ENCODE assay signal across 9 cellular contexts in genomic region chr1:204461331-204462228, GRCh38. TPM values are rescaled to one million over a fixed set of nuclear protein-coding genes. Genes with fewer than 3 reads are reported as not detected.
DNase-seq lines count a peak whose midpoint lies in the region; ATAC-seq and FAIRE-seq lines count a peak whose summit lies in the region.
"Had no signal": no experiment of that assay in that cellular context is flagged by ENCODE, and none has a peak within 500 bp of the region (broad histone marks: within the 10 kb centered on the region; RNA-seq: fewer than 3 reads in every experiment).

No MANE protein-coding gene starts in this region.

- H3K4me1 Mint-ChIP-seq in T-cell, result peaks cover 58 to 73% (median 59%) of the 10 kb centered on the region in 3 donors

- POLR2A ChIA-PET in T-cell (lab: Charles Lee), result interaction anchor here in 1 of 2 donors (0.5 kb wide), 1 partner anchor 9 kb away, joined by 4 read pairs; no protein-coding TSS in a partner anchor

- H3K27ac Mint-ChIP-seq in T-cell, result peak overlapping the region; percentile 91 to 92

- no peaks in the 10 kb centered on the region for H3K27me3 Mint-ChIP-seq in T-cell

- H3K36me3 Mint-ChIP-seq in T-cell, result peaks cover 46% of the 10 kb centered on the region

- CTCF ChIA-PET in T-cell (lab: Charles Lee), result no interaction called here

- no peaks in the 10 kb centered on the region for H3K9me3 Mint-ChIP-seq in T-cell

- ATAC-seq in T-cell (replicated peaks in 1 of 4) (peak; percentile 61 to 83 (median 72)), GM18867 (IDR thresholded peaks at IDR 0.05; ENCODE audit: unreplicated experiment) (no peak), HG03159 (IDR thresholded peaks at IDR 0.05; ENCODE audit: unreplicated experiment) (no peak)

- H3K4me3 Mint-ChIP-seq in T-cell, result peak overlapping the region in 2 of 3 donors; percentile 43 to 77

- DNase-seq in GM19239 (ENCODE audit: insufficient read length, low spot score) (peak; percentile 40), T-cell (peak in 18 of 34 experiments; percentile 4 to 36 (median 18)), dermis microvascular lymphatic vessel endothelial cell (ENCODE audit: low read depth in 2 of 2) (peak; percentile 62 to 92), NCI-H1417 (lab: John Stamatoyannopoulos, UW) (no peak), DMS114 treated with DMSO at 0.1 percent for 48 hours (lab: John Stamatoyannopoulos, UW; ENCODE audit: unreplicated experiment) (no peak)
- DNase-seq in stimulated activated CD4-positive, alpha-beta T cell treated with anti-CD3 and anti-CD28 coated beads, TNF-alpha, amount 100 ng/mL, for 4 hours (ENCODE audit: low read depth in 3 of 3), result peak in 2 of 3 experiments; percentile 8 to 29
- DNase-seq: NCI-H69 had no signal

- FAIRE-seq in GM19239 (lab: Jason Lieb, UNC), result peak; percentile 66

RNA-seq across cellular contexts. Expression of gene PIK3C2B, which starts 33.0 kb away (rescaled TPM):
- total RNA-seq in T-cell (10 to 100 TPM; 33.4 to 44.1 (median 36.0) TPM), dermis microvascular lymphatic vessel endothelial cell (11.7 and 20.5 TPM in 2 replicates)

RNA-seq across cellular contexts. Expression of gene PPP1R15B, which starts 50.0 kb away (rescaled TPM):
- total RNA-seq in T-cell (100 to 1,000 TPM in 2 of 5 donors, 10 to 100 TPM in 3; 67.9 to 151 (median 70.6) TPM), dermis microvascular lymphatic vessel endothelial cell (17.5 and 21.1 TPM in 2 replicates)

RNA-seq across cellular contexts. Expression of gene MDM4, which starts 54.6 kb away (rescaled TPM):
- total RNA-seq in T-cell, result 100 to 1,000 TPM; 168 to 288 (median 183) TPM
- total RNA-seq in dermis microvascular lymphatic vessel endothelial cell, result 9.2 and 17.6 TPM in 2 replicates

Comparison
In these comparisons a context has a peak if more than half of its experiments do, and no peak if none do; other contexts are left out.
1. DNase-seq: peak in GM19239 (single experiment), T-cell (18 of 34), dermis microvascular lymphatic vessel endothelial cell (2 of 2) and stimulated activated CD4-positive, alpha-beta T cell treated with anti-CD3 and anti-CD28 coated beads, TNF-alpha, amount 100 ng/mL, for 4 hours (2 of 3); none in NCI-H1417 (0 of 3) and DMS114 treated with DMSO at 0.1 percent for 48 hours (single experiment).
2. ATAC-seq: peak in T-cell (4 of 4); none in GM18867 (single experiment) and HG03159 (single experiment).